2 cellular contexts compared by ENCODE assay signal in genomic region chr3:57952651-57953050, GRCh38.
TF ChIP-seq lines count a peak whose summit lies in the region.

No MANE protein-coding gene starts in this region.

TF ChIP-seq in GM23338, 12 proteins besides CTCF, POLR2A, EP300 and RAD21:
- TF ChIP-seq REST (IDR thresholded peaks at IDR 0.05; ENCODE audit: unreplicated experiment): no peak
- TF ChIP-seq ETS1 (IDR thresholded peaks at IDR 0.05): no peak
- TF ChIP-seq ZNF331 (CRISPR knock-in tag; IDR thresholded peaks at IDR 0.05; ENCODE audit: low read depth): no peak
TF ChIP-seq in GM23338: peak in this region for 0.

TF ChIP-seq in K562, 482 proteins besides CTCF, POLR2A, EP300 and RAD21 (continues in another document):
- TF ChIP-seq BCOR (IDR thresholded peaks at IDR 0.05): peak; percentile 87
- TF ChIP-seq SNRNP70 (optimal IDR thresholded peaks at IDR 0.05; ENCODE audit: low read depth, low read length): no peak
- TF ChIP-seq CEBPB (tag; IDR thresholded peaks at IDR 0.05): no peak
- TF ChIP-seq ZNF507 (tag; conservative IDR thresholded peaks at IDR 0.05): no peak
- TF ChIP-seq ZNF561 (CRISPR knock-in tag; conservative IDR thresholded peaks at IDR 0.05): no peak
- no peak for TF ChIP-seq SRSF1 (IDR thresholded peaks at IDR 0.05; ENCODE audit: low read depth, low read length)
- no peak for TF ChIP-seq ZNF184 (CRISPR knock-in tag; IDR thresholded peaks at IDR 0.05)
- TF ChIP-seq SMARCA5 (IDR thresholded peaks at IDR 0.05): peak; percentile 77
- no peak for TF ChIP-seq PRMT5 (CRISPR knock-in tag; IDR thresholded peaks at IDR 0.05)
- TF ChIP-seq THRAP3 (IDR thresholded peaks at IDR 0.05; ENCODE audit: borderline replicate concordance): no peak
- TF ChIP-seq SREBF1 (IDR thresholded peaks at IDR 0.05; ENCODE audit: borderline replicate concordance, low read depth, low read length): no peak
- TF ChIP-seq, protein P1, sequence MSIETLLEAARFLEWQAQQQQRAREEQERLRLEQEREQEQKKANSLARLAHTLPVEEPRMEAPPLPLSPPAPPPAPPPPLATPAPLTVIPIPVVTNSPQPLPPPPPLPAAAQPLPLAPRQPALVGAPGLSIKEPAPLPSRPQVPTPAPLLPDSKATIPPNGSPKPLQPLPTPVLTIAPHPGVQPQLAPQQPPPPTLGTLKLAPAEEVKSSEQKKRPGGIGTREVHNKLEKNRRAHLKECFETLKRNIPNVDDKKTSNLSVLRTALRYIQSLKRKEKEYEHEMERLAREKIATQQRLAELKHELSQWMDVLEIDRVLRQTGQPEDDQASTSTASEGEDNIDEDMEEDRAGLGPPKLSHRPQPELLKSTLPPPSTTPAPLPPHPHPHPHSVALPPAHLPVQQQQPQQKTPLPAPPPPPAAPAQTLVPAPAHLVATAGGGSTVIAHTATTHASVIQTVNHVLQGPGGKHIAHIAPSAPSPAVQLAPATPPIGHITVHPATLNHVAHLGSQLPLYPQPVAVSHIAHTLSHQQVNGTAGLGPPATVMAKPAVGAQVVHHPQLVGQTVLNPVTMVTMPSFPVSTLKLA (conservative IDR thresholded peaks at IDR 0.05): no peak
- no peak for TF ChIP-seq ZNF431 (CRISPR knock-in tag; IDR thresholded peaks at IDR 0.05)
- TF ChIP-seq ELF1 (tag; IDR thresholded peaks at IDR 0.05): 0 out of 2 replicates have a peak, but pooled peaks have one; percentile 27
- no peak for TF ChIP-seq BCL6 (CRISPR knock-in tag; IDR thresholded peaks at IDR 0.05)
- no peak for TF ChIP-seq OTX1 (CRISPR knock-in tag; IDR thresholded peaks at IDR 0.05)
- no peak for TF ChIP-seq STAT6 (CRISPR knock-in tag; IDR thresholded peaks at IDR 0.05)
- TF ChIP-seq ATF7 (IDR thresholded peaks at IDR 0.05): peak; percentile 3; the same call in 1 of the 2 replicates
- TF ChIP-seq ZNF197 (CRISPR knock-in tag; IDR thresholded peaks at IDR 0.05; ENCODE audit: low read depth): no peak
- no peak for TF ChIP-seq MIER1 (IDR thresholded peaks at IDR 0.05; ENCODE audit: low read depth)
- TF ChIP-seq ZNF124 (CRISPR knock-in tag; IDR thresholded peaks at IDR 0.05): no peak
- TF ChIP-seq CREB1 (IDR thresholded peaks at IDR 0.05): no peak
- TF ChIP-seq CREB1 (CRISPR knock-in tag; IDR thresholded peaks at IDR 0.05): no peak
- no peak for TF ChIP-seq XRCC3 (IDR thresholded peaks at IDR 0.05)
- TF ChIP-seq ZKSCAN8 (CRISPR knock-in tag; IDR thresholded peaks at IDR 0.05): 0 out of 2 replicates have a peak, but pooled peaks have one; percentile 63
- TF ChIP-seq ZNF76 (CRISPR knock-in tag; IDR thresholded peaks at IDR 0.05; ENCODE audit: borderline replicate concordance): no peak
- TF ChIP-seq SETDB1 (IDR thresholded peaks at IDR 0.05; ENCODE audit: low read length): no peak
- TF ChIP-seq CEBPZ (IDR thresholded peaks at IDR 0.05; ENCODE audit: borderline replicate concordance, low read depth, low read length): no peak
- no peak for TF ChIP-seq PTBP1 (IDR thresholded peaks at IDR 0.05; ENCODE audit: low read depth, low read length)
- TF ChIP-seq TBP (optimal IDR thresholded peaks at IDR 0.05; ENCODE audit: low read depth, low read length): no peak
- TF ChIP-seq HEY1 (CRISPR knock-in tag; IDR thresholded peaks at IDR 0.05; ENCODE audit: borderline replicate concordance): no peak
- no peak for TF ChIP-seq BMI1 (IDR thresholded peaks at IDR 0.05; ENCODE audit: low read length)
- no peak for TF ChIP-seq SIN3B (IDR thresholded peaks at IDR 0.05; ENCODE audit: low read depth)
- no peak for TF ChIP-seq ZSCAN32 (CRISPR knock-in tag; IDR thresholded peaks at IDR 0.05)
- TF ChIP-seq CEBPG (CRISPR knock-in tag; IDR thresholded peaks at IDR 0.05): no peak
- no peak for TF ChIP-seq CEBPG (tag; conservative IDR thresholded peaks at IDR 0.05 in 1 of 2, IDR thresholded peaks at IDR 0.05 in 1 of 2)
- TF ChIP-seq ZNF79 (CRISPR knock-in tag; IDR thresholded peaks at IDR 0.05; ENCODE audit: low read depth): no peak
- TF ChIP-seq, protein P2, sequence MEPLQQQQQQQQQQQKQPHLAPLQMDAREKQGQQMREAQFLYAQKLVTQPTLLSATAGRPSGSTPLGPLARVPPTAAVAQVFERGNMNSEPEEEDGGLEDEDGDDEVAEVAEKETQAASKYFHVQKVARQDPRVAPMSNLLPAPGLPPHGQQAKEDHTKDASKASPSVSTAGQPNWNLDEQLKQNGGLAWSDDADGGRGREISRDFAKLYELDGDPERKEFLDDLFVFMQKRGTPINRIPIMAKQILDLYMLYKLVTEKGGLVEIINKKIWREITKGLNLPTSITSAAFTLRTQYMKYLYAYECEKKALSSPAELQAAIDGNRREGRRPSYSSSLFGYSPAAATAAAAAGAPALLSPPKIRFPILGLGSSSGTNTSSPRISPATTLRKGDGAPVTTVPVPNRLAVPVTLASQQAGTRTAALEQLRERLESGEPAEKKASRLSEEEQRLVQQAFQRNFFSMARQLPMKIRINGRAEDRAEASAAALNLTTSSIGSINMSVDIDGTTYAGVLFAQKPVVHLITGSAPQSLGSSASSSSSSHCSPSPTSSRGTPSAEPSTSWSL (CRISPR knock-in tag; IDR thresholded peaks at IDR 0.05; ENCODE audit: borderline replicate concordance): no peak
- no peak for TF ChIP-seq KLF6 (CRISPR knock-in tag; IDR thresholded peaks at IDR 0.05; ENCODE audit: borderline replicate concordance)
- no peak for TF ChIP-seq RUNX1 (IDR thresholded peaks at IDR 0.05; ENCODE audit: low read depth)
- peak; percentile 43; the same call in 1 of the 2 replicates for TF ChIP-seq ZNF589 (CRISPR knock-in tag; IDR thresholded peaks at IDR 0.05; ENCODE audit: low read depth)
- TF ChIP-seq ZBTB17 (CRISPR knock-in tag; IDR thresholded peaks at IDR 0.05): no peak
- TF ChIP-seq, protein P3, sequence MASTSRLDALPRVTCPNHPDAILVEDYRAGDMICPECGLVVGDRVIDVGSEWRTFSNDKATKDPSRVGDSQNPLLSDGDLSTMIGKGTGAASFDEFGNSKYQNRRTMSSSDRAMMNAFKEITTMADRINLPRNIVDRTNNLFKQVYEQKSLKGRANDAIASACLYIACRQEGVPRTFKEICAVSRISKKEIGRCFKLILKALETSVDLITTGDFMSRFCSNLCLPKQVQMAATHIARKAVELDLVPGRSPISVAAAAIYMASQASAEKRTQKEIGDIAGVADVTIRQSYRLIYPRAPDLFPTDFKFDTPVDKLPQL (IDR thresholded peaks at IDR 0.05; ENCODE audit: extremely low read depth, insufficient read length): no peak
- TF ChIP-seq PTTG1 (tag; IDR thresholded peaks at IDR 0.05; ENCODE audit: low read depth): no peak
- no peak for TF ChIP-seq GTF2F1 (IDR thresholded peaks at IDR 0.05; ENCODE audit: low read depth, low read length)
- TF ChIP-seq ZBTB11 (CRISPR knock-in tag; IDR thresholded peaks at IDR 0.05): peak in 1 of 3 experiments; percentile 1; a peak in 1 of 6 replicates
- TF ChIP-seq CCAR2 (IDR thresholded peaks at IDR 0.05; ENCODE audit: low read depth, low read length): no peak
- no peak for TF ChIP-seq ZNF280A (IDR thresholded peaks at IDR 0.05; ENCODE audit: low read depth, partially characterized antibody)
- no peak for TF ChIP-seq SMAD3 (CRISPR knock-in tag; conservative IDR thresholded peaks at IDR 0.05)
- no peak for TF ChIP-seq ZNF311 (CRISPR knock-in tag; IDR thresholded peaks at IDR 0.05)
- no peak for TF ChIP-seq ZNF830 (CRISPR knock-in tag; IDR thresholded peaks at IDR 0.05)
- no peak for TF ChIP-seq TAF9B (IDR thresholded peaks at IDR 0.05; ENCODE audit: partially characterized antibody)
- no peak for TF ChIP-seq SNAPC5 (CRISPR knock-in tag; IDR thresholded peaks at IDR 0.05)
- TF ChIP-seq USF2 (CRISPR knock-in tag; IDR thresholded peaks at IDR 0.05): no peak
- TF ChIP-seq NR2C1 (IDR thresholded peaks at IDR 0.05): no peak
- TF ChIP-seq NR2C1 (tag; IDR thresholded peaks at IDR 0.05): no peak; the same call in 1 of the 2 replicates
